In the genomic region with DNA sequence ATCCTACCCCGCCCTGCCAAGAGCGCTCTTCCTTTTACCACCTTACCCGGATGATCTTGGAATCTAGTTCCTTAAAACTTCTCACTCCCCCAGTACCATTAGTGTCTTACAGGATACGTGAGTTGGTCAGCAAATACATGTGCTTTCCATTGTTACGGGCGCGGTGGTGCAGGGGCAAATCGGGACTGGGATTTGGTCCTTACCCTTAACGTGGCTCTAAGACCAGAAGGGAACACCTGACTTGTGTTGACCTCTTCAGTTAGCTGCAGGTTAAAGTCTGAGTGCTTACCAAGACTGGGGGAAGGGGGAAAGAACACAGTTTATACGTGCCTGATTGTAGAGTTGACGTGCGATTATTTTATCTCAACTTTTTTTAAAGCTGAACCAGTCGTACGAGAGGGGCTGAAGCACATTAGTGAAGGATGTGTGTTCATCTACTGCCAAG, we compare ENCODE assay signal across 1 cellular context.
TF ChIP-seq lines count a peak whose summit lies in the region.

No MANE protein-coding gene starts in this region.

TF ChIP-seq in HEK293, 187 proteins besides CTCF, POLR2A, EP300 and RAD21 (continued from another document):
- TF ChIP-seq ZNF518A (tag by site-specific recombination; conservative IDR thresholded peaks at IDR 0.05; ENCODE audit: low read depth) (no peak), KLF8 (tag by site-specific recombination; IDR thresholded peaks at IDR 0.05) (no peak)
